ENCODE assay signal across 12 cellular contexts in the genomic region with DNA sequence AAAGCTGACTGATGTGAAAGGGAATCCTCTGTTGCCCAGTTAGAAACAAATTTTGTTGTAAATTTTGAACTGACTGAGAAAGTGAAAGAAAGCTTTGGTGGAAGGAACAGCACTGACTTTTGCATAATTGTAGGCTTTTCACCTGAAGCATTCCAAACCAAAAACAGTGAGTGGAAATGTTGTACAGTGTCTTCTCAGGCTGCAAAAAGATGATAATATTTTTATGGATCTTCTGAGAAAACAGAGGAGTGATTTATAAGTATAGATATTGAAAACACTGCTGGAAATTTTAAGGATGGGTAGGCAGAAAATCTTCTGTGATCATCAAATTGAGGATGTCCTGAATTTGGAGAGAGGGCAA. TPM values are rescaled to one million over a fixed set of nuclear protein-coding genes. Genes with fewer than 3 reads are reported as not detected.
A peak's percentile ranks its signal among the peaks of the same experiment; 100 is the strongest.
DNase-seq lines count a peak whose midpoint lies in the region; ATAC-seq and TF ChIP-seq lines count a peak whose summit lies in the region.
"Had no signal": no experiment of that assay in that cellular context is flagged by ENCODE, and none has a peak within 500 bp of the region (broad histone marks: within the 10 kb centered on the region; RNA-seq: fewer than 3 reads in every experiment).

No MANE protein-coding gene starts in this region.

- intact Hi-C loops in mammary epithelial cell (cut with micrococcal nuclease) (loop anchor here (1.0 to 5.0 kb wide), 7 partner anchors 31 to 172 kb away; no protein-coding TSS in a partner anchor), natural killer cell (cut with micrococcal nuclease) (no loop called here)

- H3K4me2 ChIP-seq in mammary epithelial cell (ENCODE audit: insufficient read depth, low read depth, low read length): peak overlapping the region; percentile 63

- no peak overlapping the region for H3K27ac Mint-ChIP-seq in natural killer cell
- no peak overlapping the region for H3K27ac Mint-ChIP-seq in stimulated activated naive B cell treated with anti-CD40 and anti-IgM and Interleukin-4, amounts not matched to agents 10 μg/mL and 1 μg/mL and 100 μg/mL, for 72 hours
- H3K27ac Mint-ChIP-seq: activated naive CD8-positive, alpha-beta T cell treated with anti-CD3 and anti-CD28 coated beads for 36 hours had no signal

- peaks cover 8% of the 10 kb centered on the region for H3K9me3 ChIP-seq in mammary epithelial cell (replicated peaks; ENCODE audit: insufficient read depth, low read length)
- no peaks in the 10 kb centered on the region for H3K9me3 ChIP-seq in muscle layer of duodenum (ENCODE audit: control insufficient read depth in 1 of 2, low read length in 2 of 2)
- H3K9me3 ChIP-seq in upper lobe of left lung: no peaks in the 10 kb centered on the region

- H4K20me1 ChIP-seq in mammary epithelial cell (ENCODE audit: insufficient read depth, low read length): no peaks in the 10 kb centered on the region

- dilution Hi-C loops in mammary epithelial cell (cut with HindIII; ENCODE audit: low sequenced_read_pairs): loop anchor here (5.0 kb wide), 1 partner anchor 37 kb away; no protein-coding TSS in a partner anchor

- BruUV-seq in mammary epithelial cell (replicated peaks; lab: Mats Ljungman, UMichigan): TSS peak; percentile 80

- H3K27ac ChIP-seq in mammary epithelial cell (ENCODE audit: insufficient read depth, low read depth, low read length) (peak overlapping the region; percentile 100), muscle layer of duodenum (ENCODE audit: low read length) (peak overlapping the region; percentile 91), upper lobe of left lung (peak overlapping the region; percentile 43 to 77 (median 64))

- H3K79me2 ChIP-seq in mammary epithelial cell (ENCODE audit: insufficient read depth, low read length): peaks cover 54% of the 10 kb centered on the region

- no peaks in the 10 kb centered on the region for H3K27me3 ChIP-seq in mammary epithelial cell (ENCODE audit: insufficient read depth, low read length)
- no peaks in the 10 kb centered on the region for H3K27me3 ChIP-seq in muscle layer of duodenum (ENCODE audit: low read depth, low read length)
- H3K27me3 ChIP-seq in upper lobe of left lung: no peaks in the 10 kb centered on the region

- TF ChIP-seq EP300 in upper lobe of left lung (IDR thresholded peaks at IDR 0.05): no peak

- H3K36me3 Mint-ChIP-seq in natural killer cell: no peaks in the 10 kb centered on the region
- no peaks in the 10 kb centered on the region for H3K36me3 Mint-ChIP-seq in stimulated activated naive B cell treated with anti-CD40 and anti-IgM and Interleukin-4, amounts not matched to agents 10 μg/mL and 1 μg/mL and 100 μg/mL, for 72 hours
- H3K36me3 Mint-ChIP-seq: activated naive CD8-positive, alpha-beta T cell treated with anti-CD3 and anti-CD28 coated beads for 36 hours had no signal

- peak overlapping the region; percentile 96 for H3K9ac ChIP-seq in mammary epithelial cell (ENCODE audit: insufficient read depth, low read length)

- in situ Hi-C loops in mammary epithelial cell (cut with MboI; ENCODE audit: low sequenced_read_pairs in 2 of 2): loop anchor here (5.0 to 10.0 kb wide), 2 partner anchors 38 to 50 kb away; a partner anchor contains a TSS

- H3K4me3 ChIP-seq in mammary epithelial cell (replicated peaks in 1 of 3; ENCODE audit: insufficient read depth in 1 of 3, low read depth in 2 of 3, low read length in 3 of 3) (no peak overlapping the region), muscle layer of duodenum (ENCODE audit: low read depth in 1 of 2, low read length in 2 of 2) (no peak overlapping the region), upper lobe of left lung (no peak overlapping the region)

- TF ChIP-seq POLR2A in upper lobe of left lung (IDR thresholded peaks at IDR 0.05): no peak

- no peaks in the 10 kb centered on the region for H3K4me1 Mint-ChIP-seq in natural killer cell
- H3K4me1 Mint-ChIP-seq in stimulated activated naive B cell treated with anti-CD40 and anti-IgM and Interleukin-4, amounts not matched to agents 10 μg/mL and 1 μg/mL and 100 μg/mL, for 72 hours: no peaks in the 10 kb centered on the region
- H3K4me1 Mint-ChIP-seq: activated naive CD8-positive, alpha-beta T cell treated with anti-CD3 and anti-CD28 coated beads for 36 hours had no signal

- CTCF ChIA-PET in mammary epithelial cell (lab: Charles Lee; ENCODE audit: low non-redundant PET): interaction anchor here (0.6 to 0.8 kb wide), 2 partner anchors 39 to 92 kb away, joined by 4 read pairs; no protein-coding TSS in a partner anchor

- ATAC-seq in upper lobe of left lung (ENCODE audit: low FRiP score in 2 of 2) (no peak), natural killer cell (no peak)
- ATAC-seq in stimulated activated naive B cell treated with anti-CD40 and anti-IgM and Interleukin-4, amounts not matched to agents 10 μg/mL and 1 μg/mL and 100 μg/mL, for 72 hours (replicated peaks): no peak

- DNase-seq in NCI-H748 (lab: John Stamatoyannopoulos, UW; ENCODE audit: unreplicated experiment): peak; percentile 35
- no peak for DNase-seq in NCI-H748 treated with DMSO at 0.1 percent for 48 hours (lab: John Stamatoyannopoulos, UW)
- no peak for DNase-seq in mammary epithelial cell
- no peak for DNase-seq in upper lobe of left lung
- DNase-seq in natural killer cell: no peak
- DNase-seq in stimulated activated naive B cell treated with anti-CD40 and anti-IgM and Interleukin-4, amounts not matched to agents 10 μg/mL and 1 μg/mL and 100 μg/mL, for 72 hours: no peak
- no peak for DNase-seq in germinal center (ENCODE audit: low spot score)
- DNase-seq: activated CD4-positive, alpha-beta T cell treated with anti-CD3 and anti-CD28 coated beads for 48 hours; activated naive CD8-positive, alpha-beta T cell treated with anti-CD3 and anti-CD28 coated beads for 36 hours; NCI-H187 treated with DMSO at 0.1 percent for 48 hours; stimulated activated naive CD4-positive, alpha-beta T cell treated with Interleukin-2 at 50 U/mL for 16 hours had no signal

- no peak for TF ChIP-seq CTCF in mammary epithelial cell (conservative IDR thresholded peaks at IDR 0.05 in 1 of 2, IDR thresholded peaks at IDR 0.05 in 1 of 2; ENCODE audit: extremely low read depth in 1 of 2, insufficient read depth in 1 of 2, low read depth in 1 of 2, low read length in 2 of 2)
- TF ChIP-seq CTCF in upper lobe of left lung (IDR thresholded peaks at IDR 0.05): no peak
- no peak for TF ChIP-seq CTCF in natural killer cell (IDR thresholded peaks at IDR 0.05)

- peaks cover 52% of the 10 kb centered on the region for H3K4me1 ChIP-seq in mammary epithelial cell (ENCODE audit: insufficient read depth, low read length)
- peaks cover 12 to 22% of the 10 kb centered on the region in 2 donors for H3K4me1 ChIP-seq in muscle layer of duodenum (ENCODE audit: control insufficient read depth in 1 of 2, insufficient read depth in 2 of 2, low read length in 2 of 2)
- H3K4me1 ChIP-seq in upper lobe of left lung: peaks cover 25 to 42% (median 31%) of the 10 kb centered on the region in 4 donors

- H3K36me3 ChIP-seq in mammary epithelial cell (ENCODE audit: insufficient read depth, low read length) (no peaks in the 10 kb centered on the region), muscle layer of duodenum (ENCODE audit: control insufficient read depth in 1 of 2, insufficient read depth in 2 of 2, low read length in 2 of 2) (no peaks in the 10 kb centered on the region), upper lobe of left lung (no peaks in the 10 kb centered on the region)

- H3K9me3 Mint-ChIP-seq in natural killer cell: peaks cover 7 to 8% of the 10 kb centered on the region in 2 donors
- peaks cover 3 to 4% of the 10 kb centered on the region in 2 donors for H3K9me3 Mint-ChIP-seq in stimulated activated naive B cell treated with anti-CD40 and anti-IgM and Interleukin-4, amounts not matched to agents 10 μg/mL and 1 μg/mL and 100 μg/mL, for 72 hours

- no peak overlapping the region for H2AFZ ChIP-seq in mammary epithelial cell (ENCODE audit: low read depth, low read length)

- H3K27me3 Mint-ChIP-seq in natural killer cell (ENCODE audit: low read depth in 2 of 2): no peaks in the 10 kb centered on the region
- no peaks in the 10 kb centered on the region for H3K27me3 Mint-ChIP-seq in stimulated activated naive B cell treated with anti-CD40 and anti-IgM and Interleukin-4, amounts not matched to agents 10 μg/mL and 1 μg/mL and 100 μg/mL, for 72 hours
- H3K27me3 Mint-ChIP-seq: activated naive CD8-positive, alpha-beta T cell treated with anti-CD3 and anti-CD28 coated beads for 36 hours had no signal

- H3K4me3 Mint-ChIP-seq in natural killer cell: no peak overlapping the region
- no peak overlapping the region for H3K4me3 Mint-ChIP-seq in stimulated activated naive B cell treated with anti-CD40 and anti-IgM and Interleukin-4, amounts not matched to agents 10 μg/mL and 1 μg/mL and 100 μg/mL, for 72 hours
- H3K4me3 Mint-ChIP-seq: activated naive CD8-positive, alpha-beta T cell treated with anti-CD3 and anti-CD28 coated beads for 36 hours had no signal

RNA-seq across cellular contexts. Expression of a gene that starts 40.0 kb away (rescaled TPM):
- total RNA-seq in mammary epithelial cell (10 to 100 TPM; 52.9 to 57.8 TPM), upper lobe of left lung (10 to 100 TPM; 25.4 to 59.7 (median 33.6) TPM), natural killer cell (not detected)
- 16.6 TPM for polyA plus RNA-seq in mammary epithelial cell
- polyA minus RNA-seq in mammary epithelial cell: 20.7 TPM
- total RNA-seq: activated naive CD8-positive, alpha-beta T cell treated with anti-CD3 and anti-CD28 coated beads for 36 hours had no signal

Comparison
In these comparisons a context has a peak if more than half of its experiments do, and no peak if none do; other contexts are left out.
1. RNA of a gene that starts 40.0 kb away (total RNA-seq): 52.9 to 57.8 TPM in mammary epithelial cell and 25.4 to 59.7 TPM in upper lobe of left lung; not detected in natural killer cell; every median in the first group is over 10 times any median in the second.
2. Peak in every context shown above with its lines, with median percentiles within 50 percentile points of each other: H3K27ac ChIP-seq.